8 cellular contexts compared by ENCODE assay signal in the genomic region with DNA sequence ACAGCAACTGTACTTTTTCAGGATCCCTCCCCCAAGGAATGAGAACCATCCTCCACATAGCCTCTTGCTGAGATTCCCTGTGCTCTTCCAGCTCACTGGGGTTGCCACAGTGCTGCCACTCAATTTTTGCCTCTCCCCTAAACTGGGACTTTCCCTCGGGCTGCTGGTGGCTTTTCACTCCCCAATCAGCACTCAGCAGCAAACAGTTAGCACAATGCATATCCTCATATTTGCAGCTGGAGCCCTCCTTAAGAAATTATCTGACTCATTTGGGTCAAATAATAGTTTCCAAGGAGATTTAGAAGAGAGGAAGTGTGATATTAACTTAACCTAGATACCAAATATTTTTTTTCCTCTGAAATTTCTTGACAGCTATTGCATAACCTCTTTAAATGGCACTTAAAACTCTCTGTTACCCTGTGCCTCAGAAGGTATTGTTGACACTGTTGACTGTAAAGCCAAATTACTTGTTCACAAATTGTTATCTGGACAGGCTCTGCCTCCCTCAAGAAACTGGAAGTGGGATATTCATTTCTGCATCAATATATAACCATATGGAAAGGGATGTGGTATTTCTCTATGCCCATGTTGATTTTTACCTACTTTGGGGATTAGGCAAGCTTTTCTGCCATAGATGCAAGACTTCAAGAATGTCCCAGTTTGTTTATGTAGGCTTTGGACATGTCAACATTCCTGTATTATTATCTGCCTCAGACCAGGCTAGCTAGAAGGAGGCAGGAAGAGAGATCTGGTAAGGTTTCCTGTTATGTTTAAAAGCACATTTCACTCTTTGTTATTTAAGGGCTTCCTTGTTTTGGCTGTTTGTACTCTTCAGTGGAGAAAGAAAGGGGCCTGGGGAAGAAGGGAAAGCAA. TPM values are rescaled to one million over a fixed set of nuclear protein-coding genes. Genes with fewer than 3 reads are reported as not detected.
A peak's percentile ranks its signal among the peaks of the same experiment; 100 is the strongest.
DNase-seq lines count a peak whose midpoint lies in the region; ATAC-seq, FAIRE-seq and TF ChIP-seq lines count a peak whose summit lies in the region.

No MANE protein-coding gene starts in this region.

- no peaks in the 10 kb centered on the region for H3K27me3 ChIP-seq in Loucy (ENCODE audit: insufficient read depth, low read length, poor library complexity, severe bottlenecking)
- no peaks in the 10 kb centered on the region for H3K27me3 ChIP-seq in astrocyte (ENCODE audit: insufficient read depth, low read length)
- H3K27me3 ChIP-seq in left lung = no peaks in the 10 kb centered on the region

- CTCF ChIA-PET in OCI-LY7 (lab: Charles Lee; ENCODE audit: unreplicated experiment) (no interaction called here), HEK293T (lab: Yijun Ruan, JAX) (interaction anchor here (1.2 kb wide), 1 partner anchor 11 kb away, joined by 3 read pairs; no protein-coding TSS in a partner anchor)

- peaks cover 77% of the 10 kb centered on the region for H3K4me1 Mint-ChIP-seq in astrocyte (ENCODE audit: low read depth, unreplicated experiment)

- peak overlapping the region; percentile 81 for H3K27ac ChIP-seq in astrocyte (ENCODE audit: low read depth, low read length)
- peak overlapping the region; percentile 27 to 61 for H3K27ac ChIP-seq in left lung
- H3K27ac ChIP-seq in OCI-LY7 (ENCODE audit: low read depth, low read length, poor library complexity, severe bottlenecking) = no peak overlapping the region

- H2AFZ ChIP-seq in Loucy (ENCODE audit: low read length) (peak overlapping the region; percentile 16; the same call in 1 of the 2 replicates), astrocyte (ENCODE audit: low read depth, low read length) (no peak overlapping the region), OCI-LY7 (ENCODE audit: low read length) (no peak overlapping the region)

- peak; percentile 76 for FAIRE-seq in astrocyte (lab: Jason Lieb, UNC)

- H4K20me1 ChIP-seq in Loucy (ENCODE audit: insufficient read depth, low read length, poor library complexity, severe bottlenecking) (no peaks in the 10 kb centered on the region), astrocyte (ENCODE audit: insufficient read depth, low read length) (no peaks in the 10 kb centered on the region), OCI-LY7 (ENCODE audit: insufficient read depth, low read length) (no peaks in the 10 kb centered on the region)

- no peaks in the 10 kb centered on the region for H3K9me3 ChIP-seq in Loucy (ENCODE audit: insufficient read depth, low read depth, low read length)
- no peaks in the 10 kb centered on the region for H3K9me3 ChIP-seq in astrocyte (ENCODE audit: insufficient read depth, low read depth, low read length)
- H3K9me3 ChIP-seq in left lung = no peaks in the 10 kb centered on the region
- H3K9me3 ChIP-seq in OCI-LY7 (ENCODE audit: low read length) = no peaks in the 10 kb centered on the region

- peaks cover 17% of the 10 kb centered on the region; the same call in 1 of the 2 replicates for H3K36me3 ChIP-seq in Loucy (ENCODE audit: insufficient read depth, low read length)
- H3K36me3 ChIP-seq in astrocyte (ENCODE audit: insufficient read depth, low read length) = peaks cover 49% of the 10 kb centered on the region
- H3K36me3 ChIP-seq in left lung = no peaks in the 10 kb centered on the region
- no peaks in the 10 kb centered on the region for H3K36me3 ChIP-seq in OCI-LY7 (ENCODE audit: insufficient read depth, low read length)

- H3K4me1 ChIP-seq in Loucy (ENCODE audit: insufficient read depth, low read length, poor library complexity, severe bottlenecking) (peaks cover 28% of the 10 kb centered on the region), astrocyte (ENCODE audit: insufficient read depth, low read length) (peaks cover 45% of the 10 kb centered on the region), left lung (peaks cover 21 to 53% of the 10 kb centered on the region in 2 donors), OCI-LY7 (ENCODE audit: insufficient read depth, low read length, poor library complexity, severe bottlenecking) (peaks cover 6% of the 10 kb centered on the region)

- intact Hi-C loops in left lung (cut with DNase I) (no loop called here), OCI-LY7 (cut with micrococcal nuclease; ENCODE audit: unreplicated experiment) (no loop called here)

- H3F3A ChIP-seq in Loucy (ENCODE audit: low read depth) = no peaks in the 10 kb centered on the region

- DNase-seq in Caki2 (ENCODE audit: low read depth) (peak; percentile 11), astrocyte (ENCODE audit: low read depth) (peak; percentile 76), left lung (peak in 1 of 2 donors; percentile 63), NCI-H82 (lab: John Stamatoyannopoulos, UW) (no peak), OCI-LY7 (ENCODE audit: low spot score) (no peak), HEK293T (ENCODE audit: extremely low spot score) (no peak)

- no TSS peak for BruUV-seq in OCI-LY7 (replicated peaks; lab: Mats Ljungman, UMichigan)

- no peak overlapping the region for H3K4me3 Mint-ChIP-seq in astrocyte (ENCODE audit: unreplicated experiment)

- H3K9ac ChIP-seq in Loucy (ENCODE audit: low read depth, low read length, poor library complexity, severe bottlenecking) (peak overlapping the region; percentile 1), astrocyte (ENCODE audit: low read length) (peak overlapping the region; percentile 51)

- ATAC-seq in GM21576 (IDR thresholded peaks at IDR 0.05; ENCODE audit: unreplicated experiment) (peak; percentile 78), left lung (peak; percentile 89)

- H3K9me2 ChIP-seq in Loucy (replicated peaks; ENCODE audit: low read depth, low read length) = no peaks in the 10 kb centered on the region
- no peaks in the 10 kb centered on the region for H3K9me2 ChIP-seq in OCI-LY7 (ENCODE audit: insufficient read depth, low read length)

- H3K27me3 Mint-ChIP-seq in astrocyte (ENCODE audit: low read depth, unreplicated experiment) = no peaks in the 10 kb centered on the region

- TF ChIP-seq CTCF in Loucy (conservative IDR thresholded peaks at IDR 0.05; ENCODE audit: low read length) (no peak), astrocyte (IDR thresholded peaks at IDR 0.05; ENCODE audit: insufficient read depth, low read depth, low read length) (no peak), left lung (IDR thresholded peaks at IDR 0.05) (no peak), OCI-LY7 (conservative IDR thresholded peaks at IDR 0.05; ENCODE audit: low read length) (no peak)

- H3K4me3 ChIP-seq in Loucy (ENCODE audit: low read length, poor library complexity, severe bottlenecking) = peak overlapping the region; percentile 3
- no peak overlapping the region for H3K4me3 ChIP-seq in astrocyte (ENCODE audit: insufficient read depth, low read depth, low read length)
- H3K4me3 ChIP-seq in left lung = no peak overlapping the region
- no peak overlapping the region for H3K4me3 ChIP-seq in OCI-LY7 (ENCODE audit: low read depth, low read length, poor library complexity, severe bottlenecking)

- H3K36me3 Mint-ChIP-seq in astrocyte (ENCODE audit: low read depth, unreplicated experiment) = peaks cover 34% of the 10 kb centered on the region

- no peaks in the 10 kb centered on the region for H3K9me3 Mint-ChIP-seq in astrocyte (ENCODE audit: unreplicated experiment)

- H3K4me2 ChIP-seq in Loucy (ENCODE audit: low read depth, low read length, poor library complexity, severe bottlenecking) = peak overlapping the region; percentile 40
- H3K4me2 ChIP-seq in astrocyte (ENCODE audit: low read length) = peak overlapping the region; percentile 46
- H3K4me2 ChIP-seq in OCI-LY7 (ENCODE audit: low read length) = no peak overlapping the region

- POLR2A ChIA-PET in OCI-LY7 (lab: Charles Lee) (interaction anchor here (0.7 kb wide), 1 partner anchor 218 kb away, joined by 3 read pairs; no protein-coding TSS in a partner anchor), HEK293T (lab: Yijun Ruan, JAX) (no interaction called here)

- in situ Hi-C loops in Caki2 (cut with HindIII; ENCODE audit: low pct_unique_long_range_greater_than_20kb, low sequenced_read_pairs) = no loop called here

- peak overlapping the region; percentile 70 for H3K27ac Mint-ChIP-seq in astrocyte (ENCODE audit: unreplicated experiment)

- H3K79me2 ChIP-seq in Loucy (ENCODE audit: insufficient read depth, low read length) (no peaks in the 10 kb centered on the region), astrocyte (ENCODE audit: insufficient read depth, low read length) (peaks cover 59% of the 10 kb centered on the region), OCI-LY7 (ENCODE audit: insufficient read depth, low read depth, low read length) (no peaks in the 10 kb centered on the region)

TF ChIP-seq in HEK293T, 16 proteins besides CTCF, POLR2A, EP300 and RAD21:
- TF ChIP-seq FOXA1 (IDR thresholded peaks at IDR 0.05) (no peak), BHLHE40 (IDR thresholded peaks at IDR 0.05; ENCODE audit: borderline replicate concordance) (no peak), CTBP1 (IDR thresholded peaks at IDR 0.05; ENCODE audit: borderline replicate concordance) (no peak), TARDBP (IDR thresholded peaks at IDR 0.05) (no peak), HDGF (IDR thresholded peaks at IDR 0.05; ENCODE audit: borderline replicate concordance) (no peak), ARNT (IDR thresholded peaks at IDR 0.05) (no peak), SUZ12 (IDR thresholded peaks at IDR 0.05) (no peak), SP1 (IDR thresholded peaks at IDR 0.05) (no peak), FOXM1 (IDR thresholded peaks at IDR 0.05; ENCODE audit: borderline replicate concordance) (no peak), LEF1 (IDR thresholded peaks at IDR 0.05; ENCODE audit: borderline replicate concordance) (no peak), L3MBTL2 (conservative IDR thresholded peaks at IDR 0.05) (no peak), ELF4 (IDR thresholded peaks at IDR 0.05) (no peak), FOXK2 (IDR thresholded peaks at IDR 0.05) (no peak), NFRKB (IDR thresholded peaks at IDR 0.05) (no peak), ZNF384 (IDR thresholded peaks at IDR 0.05) (no peak)
- TF ChIP-seq, protein P1, sequence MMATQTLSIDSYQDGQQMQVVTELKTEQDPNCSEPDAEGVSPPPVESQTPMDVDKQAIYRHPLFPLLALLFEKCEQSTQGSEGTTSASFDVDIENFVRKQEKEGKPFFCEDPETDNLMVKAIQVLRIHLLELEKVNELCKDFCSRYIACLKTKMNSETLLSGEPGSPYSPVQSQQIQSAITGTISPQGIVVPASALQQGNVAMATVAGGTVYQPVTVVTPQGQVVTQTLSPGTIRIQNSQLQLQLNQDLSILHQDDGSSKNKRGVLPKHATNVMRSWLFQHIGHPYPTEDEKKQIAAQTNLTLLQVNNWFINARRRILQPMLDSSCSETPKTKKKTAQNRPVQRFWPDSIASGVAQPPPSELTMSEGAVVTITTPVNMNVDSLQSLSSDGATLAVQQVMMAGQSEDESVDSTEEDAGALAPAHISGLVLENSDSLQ (IDR thresholded peaks at IDR 0.05) = no peak
TF ChIP-seq in HEK293T: peak in this region for 0.

RNA-seq across cellular contexts. Expression of a gene that starts 58.0 kb away (rescaled TPM):
- 33.7 and 37.6 TPM in 2 replicates for total RNA-seq in Caki2 (2014; rRNA removed; shearing (Covaris generic); ENCODE audit: low replicate concordance)
- total RNA-seq in astrocyte = 621 and 623 TPM in 2 replicates
- total RNA-seq in left lung = 100 to 1,000 TPM; 138 to 162 TPM
- 16.5 and 23.5 TPM in 2 replicates for total RNA-seq in OCI-LY7 (2014; rRNA removed; shearing (Covaris generic))
- 33.9 and 43.2 TPM in 2 replicates for total RNA-seq in OCI-LY7 (2022)

Comparison
In these comparisons a context has a peak if more than half of its experiments do, and no peak if none do; other contexts are left out.
1. DNase-seq: peak in Caki2 (single experiment) and astrocyte (single experiment); none in NCI-H82 (single experiment), OCI-LY7 (single experiment) and HEK293T (single experiment).